ENCODE assay signal across 9 cellular contexts in genomic region chr2:39620067-39620466, GRCh38. TPM values are rescaled to one million over a fixed set of nuclear protein-coding genes. Genes with fewer than 3 reads are reported as not detected.
A peak's percentile ranks its signal among the peaks of the same experiment; 100 is the strongest.
DNase-seq lines count a peak whose midpoint lies in the region; ATAC-seq and TF ChIP-seq lines count a peak whose summit lies in the region.
"Had no signal": no experiment of that assay in that cellular context is flagged by ENCODE, and none has a peak within 500 bp of the region (broad histone marks: within the 10 kb centered on the region; RNA-seq: fewer than 3 reads in every experiment).

No MANE protein-coding gene starts in this region.

- no peak for TF ChIP-seq POLR2A in uterus (IDR thresholded peaks at IDR 0.05)

- H3K4me1 ChIP-seq in right atrium auricular region (peaks cover 0 to 24% of the 10 kb centered on the region in 2 donors), uterus (no peaks in the 10 kb centered on the region)

- H3K36me3 ChIP-seq in right atrium auricular region (no peaks in the 10 kb centered on the region), uterus (no peaks in the 10 kb centered on the region)

- peak; percentile 18 for DNase-seq in stimulated activated CD4-positive, alpha-beta T cell treated with anti-CD3 and anti-CD28 coated beads, Interleukin-1b, Interleukin-23, amount 100 ng/mL, for 48 hours
- no peak for DNase-seq in stimulated activated CD4-positive, alpha-beta T cell treated with anti-CD3 and anti-CD28 coated beads, Interleukin-4, amount 100 ng/mL, for 4 hours
- DNase-seq in T1000 (lab: John Stamatoyannopoulos, UW) (peak; percentile 18), right atrium auricular region (ENCODE audit: low spot score) (peak; percentile 83), uterus (peak; percentile 28 to 30), dorsolateral prefrontal cortex (no peak)
- DNase-seq: NCI-H82 had no signal

- H3K27ac ChIP-seq in right atrium auricular region (no peak overlapping the region), uterus (no peak overlapping the region), dorsolateral prefrontal cortex (no peak overlapping the region)

- no peak overlapping the region for H3K4me3 ChIP-seq in right atrium auricular region
- no peak overlapping the region for H3K4me3 ChIP-seq in uterus
- no peak overlapping the region for H3K4me3 ChIP-seq in dorsolateral prefrontal cortex

- no peak for TF ChIP-seq CTCF in right atrium auricular region (IDR thresholded peaks at IDR 0.05)
- TF ChIP-seq CTCF in uterus (IDR thresholded peaks at IDR 0.05) = no peak
- TF ChIP-seq CTCF in dorsolateral prefrontal cortex (IDR thresholded peaks at IDR 0.05 in 54 of 56, conservative IDR thresholded peaks at IDR 0.05 in 2 of 56; ENCODE audit: low read depth in 1 of 56, partially characterized antibody in 56 of 56) = no peak

- ATAC-seq in HG02973 (IDR thresholded peaks at IDR 0.05; ENCODE audit: unreplicated experiment) (no peak), GM21447 (IDR thresholded peaks at IDR 0.05; ENCODE audit: unreplicated experiment) (no peak)

- intact Hi-C loops in uterus (cut with DNase I; ENCODE audit: low total_unique reads) = no loop called here
- intact Hi-C loops in dorsolateral prefrontal cortex (cut with DNase I) = no loop called here

- H3K27me3 ChIP-seq in right atrium auricular region (no peaks in the 10 kb centered on the region), uterus (no peaks in the 10 kb centered on the region), dorsolateral prefrontal cortex (no peaks in the 10 kb centered on the region)

- H3K9me3 ChIP-seq in right atrium auricular region (no peaks in the 10 kb centered on the region), uterus (no peaks in the 10 kb centered on the region)

RNA-seq across cellular contexts. Expression of gene TMEM178A, which starts 45.6 kb away (rescaled TPM):
- total RNA-seq in right atrium auricular region (1 to 10 TPM; 2.9 to 4.3 TPM), uterus (1 to 10 TPM in 2 of 4 donors, not detected in 2; 3.1 to 3.9 TPM), dorsolateral prefrontal cortex (100 to 1,000 TPM in 19 of 120 experiments, 10 to 100 TPM in 101; 41.1 to 132 (median 86.4) TPM)

Comparison
In these comparisons a context has a peak if more than half of its experiments do, and no peak if none do; other contexts are left out.
1. DNase-seq: peak in stimulated activated CD4-positive, alpha-beta T cell treated with anti-CD3 and anti-CD28 coated beads, Interleukin-1b, Interleukin-23, amount 100 ng/mL, for 48 hours (single experiment), T1000 (single experiment), right atrium auricular region (single experiment) and uterus (2 of 2); none in stimulated activated CD4-positive, alpha-beta T cell treated with anti-CD3 and anti-CD28 coated beads, Interleukin-4, amount 100 ng/mL, for 4 hours (0 of 2) and dorsolateral prefrontal cortex (0 of 10).
2. RNA of gene TMEM178A, which starts 45.6 kb away (total RNA-seq): 41.1 to 132 TPM in dorsolateral prefrontal cortex; 2.9 to 4.3 TPM in right atrium auricular region and 3.1 to 3.9 TPM in uterus; every median in the first group is over 4 times any median in the second.